8 cellular contexts compared by ENCODE assay signal in the genomic region with DNA sequence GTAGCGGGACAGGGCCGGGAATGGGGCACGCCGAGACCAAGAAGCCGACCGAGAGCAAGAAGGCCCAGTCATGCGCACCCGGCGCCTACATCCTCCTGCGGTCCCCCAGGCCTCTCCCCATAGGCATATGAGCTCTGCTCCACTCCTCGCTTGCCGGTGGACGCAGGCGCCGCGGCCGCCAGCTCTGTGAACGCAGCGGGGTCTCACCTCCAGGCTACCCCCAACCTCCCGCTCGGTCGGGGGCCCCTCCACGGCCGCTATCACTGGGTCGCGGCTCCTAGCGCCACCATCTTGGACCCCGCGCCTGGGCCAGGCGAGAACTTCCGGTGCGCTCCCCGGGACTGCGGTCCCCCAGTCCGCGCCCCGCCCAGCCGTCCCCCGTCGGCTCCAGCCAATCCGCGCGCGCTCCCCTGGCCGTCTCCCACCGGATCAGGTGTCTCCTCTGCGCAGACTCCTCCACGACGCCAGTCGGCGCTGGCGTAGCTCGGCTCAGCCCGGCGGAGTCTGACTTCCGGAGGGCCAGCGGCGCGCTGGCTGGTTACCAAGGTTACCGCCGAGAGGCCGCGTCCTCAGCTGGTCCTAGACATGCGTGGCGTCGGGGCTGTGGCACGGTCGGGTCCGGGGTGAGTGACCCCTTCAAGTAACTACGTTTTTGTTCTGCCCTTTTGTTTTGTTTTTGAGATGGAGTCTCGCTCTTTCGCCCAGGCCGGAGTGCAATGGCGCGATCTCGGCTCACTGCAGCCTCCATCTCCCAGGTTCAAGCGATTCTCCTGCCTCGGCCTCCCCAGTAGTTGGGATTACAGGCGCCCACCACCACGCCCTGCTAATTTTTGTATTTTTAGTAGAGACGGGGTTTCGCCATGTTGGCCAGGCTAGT. TPM values are rescaled to one million over a fixed set of nuclear protein-coding genes. Genes with fewer than 3 reads are reported as not detected.
DNase-seq lines count a peak whose midpoint lies in the region; ATAC-seq, FAIRE-seq and TF ChIP-seq lines count a peak whose summit lies in the region.

ZNF594 (minus strand) TSS at position 328 of the 877 bp plus-strand sequence. CDS start 7,612 bp downstream, outside the sequence.

- H3K9me3 ChIP-seq in H1 (ENCODE audit: insufficient read depth in 2 of 2, low read depth in 1 of 2, low read length in 1 of 2) (peaks cover 27 to 30% of the 10 kb centered on the region in 2 experiments), mesenchymal stem cell (ENCODE audit: control insufficient read depth, low read length) (peaks cover 28% of the 10 kb centered on the region)

- H2BK20ac ChIP-seq in H1 (ENCODE audit: low read length), result no peak within 1 kb of the TSS

- no peak within 1 kb of the TSS for H2BK120ac ChIP-seq in H1 (replicated peaks; ENCODE audit: low read depth, low read length)
- H2BK120ac ChIP-seq in mesenchymal stem cell (ENCODE audit: low read depth, low read length), result peak within 1 kb of the TSS; percentile 3

- H3K27me3 ChIP-seq in H1 (replicated peaks in 1 of 4; ENCODE audit: control insufficient read depth in 3 of 4, extremely low read depth in 1 of 4, insufficient read depth in 3 of 4, low read length in 3 of 4) (no peaks in the 10 kb centered on the region; a peak in 1 of 7 replicates), mesenchymal stem cell (ENCODE audit: control insufficient read depth in 1 of 2, insufficient read depth in 1 of 2, low read length in 2 of 2) (no peaks in the 10 kb centered on the region)

- peak within 1 kb of the TSS; percentile 78 for H3K4ac ChIP-seq in H1 (replicated peaks; ENCODE audit: insufficient read length, low read depth, low read length)
- peak within 1 kb of the TSS; percentile 29 to 87 for H3K4ac ChIP-seq in mesenchymal stem cell (ENCODE audit: low read depth in 1 of 2, low read length in 2 of 2)

- H2BK12ac ChIP-seq in H1 (ENCODE audit: low read depth, low read length) (no peak within 1 kb of the TSS), mesenchymal stem cell (ENCODE audit: low read length in 2 of 2) (no peak within 1 kb of the TSS)

- FAIRE-seq in H1 (lab: Jason Lieb, UNC), result no peak

- H3K23me2 ChIP-seq in H1 (ENCODE audit: low read depth, low read length), result peaks cover 2% of the 10 kb centered on the region; the same call in 1 of the 2 replicates

- peak within 1 kb of the TSS; percentile 69; the same call in 1 of the 2 replicates for H2BK5ac ChIP-seq in H1 (ENCODE audit: low read depth, low read length)
- H2BK5ac ChIP-seq in mesenchymal stem cell (ENCODE audit: low read depth, low read length, poor library complexity, severe bottlenecking), result peak within 1 kb of the TSS; percentile 61

- POLR2A ChIA-PET in H1 (lab: Charles Lee; ENCODE audit: partially characterized antibody), result interaction anchor here (0.6 to 2.7 kb wide), 9 partner anchors 9 to 394 kb away, joined by 3 to 23 read pairs (median 3); partner anchors contain the start of gene ZNF232

- 15% methylated on average over 56 of the region's 82 CpGs; no CpG with 5 or more reads in 1 of the 2 experiments for WGBS in H1 (ENCODE audit: extremely low coverage in 1 of 2, insufficient coverage in 1 of 2, insufficient read length in 1 of 2, insufficient replicate concordance in 2 of 2, low coverage in 1 of 2, low lambda C conversion rate in 2 of 2, missing lambda C conversion rate in 1 of 2), 2 experiments
- WGBS in mesenchymal stem cell, result 14% methylated on average over 81 of the region's 82 CpGs

- H3K4me2 ChIP-seq in H1 (ENCODE audit: insufficient read depth in 1 of 2, low read depth in 2 of 2, low read length in 2 of 2) (peak within 1 kb of the TSS; percentile 51 to 81), mesenchymal stem cell (ENCODE audit: low read length, poor library complexity, severe bottlenecking) (peak within 1 kb of the TSS; percentile 91)

- H4K8ac ChIP-seq in H1 (ENCODE audit: extremely low read depth, insufficient read depth, low read length) (peak within 1 kb of the TSS; percentile 98; the same call in 1 of the 2 replicates), mesenchymal stem cell (ENCODE audit: low read length) (peak within 1 kb of the TSS; percentile 100)

- no peak within 1 kb of the TSS for H2AK5ac ChIP-seq in H1 (ENCODE audit: low read depth, low read length)
- H2AK5ac ChIP-seq in mesenchymal stem cell (ENCODE audit: low read length, severe bottlenecking), result peak within 1 kb of the TSS; percentile 73

- peak within 1 kb of the TSS; percentile 82 for H3K56ac ChIP-seq in H1 (replicated peaks; ENCODE audit: insufficient read length, low read depth, low read length)

- CTCF ChIA-PET in H1 (lab: Charles Lee; ENCODE audit: partially characterized antibody), result interaction anchor here (0.6 to 1.4 kb wide), 9 partner anchors 19 to 1721 kb away, joined by 3 to 4 read pairs (median 3); partner anchors contain the start of gene ZFP3

- peaks cover 0 to 3% of the 10 kb centered on the region in 2 experiments for H4K20me1 ChIP-seq in H1 (replicated peaks in 1 of 2; ENCODE audit: control insufficient read depth in 1 of 2, insufficient read depth in 2 of 2, low read length in 2 of 2)

- TF ChIP-seq POLR2A in H1 (IDR thresholded peaks at IDR 0.05; ENCODE audit: control extremely low read depth in 1 of 2, low read depth in 2 of 2, low read length in 2 of 2), result peak; percentile 78 to 90

- H3K23ac ChIP-seq in H1 (ENCODE audit: insufficient read length) (peak within 1 kb of the TSS; percentile 61), mesenchymal stem cell (ENCODE audit: low read length in 2 of 2) (peak within 1 kb of the TSS in 1 of 2 experiments; percentile 94)

- H3K27ac ChIP-seq in H1 (ENCODE audit: low read depth, low read length), result peak within 1 kb of the TSS; percentile 73; the same call in 1 of the 2 replicates
- peak within 1 kb of the TSS; percentile 51 for H3K27ac ChIP-seq in mesenchymal stem cell (ENCODE audit: low read length, poor library complexity, severe bottlenecking)

- H3K14ac ChIP-seq in H1 (ENCODE audit: insufficient read length) (no peak within 1 kb of the TSS), mesenchymal stem cell (ENCODE audit: low read length in 2 of 2) (peak within 1 kb of the TSS in 1 of 2 experiments; percentile 90)

- ATAC-seq in GM19468 (IDR thresholded peaks at IDR 0.05; ENCODE audit: extremely low read depth, unreplicated experiment), result peak; percentile 69

- H3K79me2 ChIP-seq in H1 (ENCODE audit: control insufficient read depth in 1 of 2, insufficient read depth in 2 of 2, low read length in 2 of 2), result peaks cover 0 to 11% of the 10 kb centered on the region in 2 experiments; a peak in 1 of 4 replicates

- H3K4me1 ChIP-seq in H1 (replicated peaks in 1 of 4; ENCODE audit: control insufficient read depth in 3 of 4, insufficient read depth in 4 of 4, low read length in 3 of 4), result peaks cover 0 to 3% (median 0%) of the 10 kb centered on the region in 4 experiments; a peak in 2 of 7 replicates
- no peaks in the 10 kb centered on the region for H3K4me1 ChIP-seq in mesenchymal stem cell (ENCODE audit: control insufficient read depth, insufficient read depth, low read depth, low read length)

- peaks cover 0 to 33% (median 14%) of the 10 kb centered on the region in 4 experiments; a peak in 4 of 8 replicates for H3K36me3 ChIP-seq in H1 (ENCODE audit: control insufficient read depth in 2 of 4, insufficient read depth in 4 of 4, low read length in 3 of 4)
- H3K36me3 ChIP-seq in mesenchymal stem cell (ENCODE audit: control insufficient read depth in 1 of 2, insufficient read depth in 2 of 2, low read depth in 1 of 2, low read length in 2 of 2), result peaks cover 17 to 29% of the 10 kb centered on the region in 2 experiments

- H2BK15ac ChIP-seq in H1 (ENCODE audit: low read length) (no peak within 1 kb of the TSS), mesenchymal stem cell (ENCODE audit: low read depth, poor library complexity, severe bottlenecking) (no peak within 1 kb of the TSS)

- TF ChIP-seq CTCF in H1 (IDR thresholded peaks at IDR 0.05; ENCODE audit: control extremely low read depth in 1 of 3, insufficient read depth in 1 of 3, low read depth in 1 of 3, low read length in 3 of 3), result peak; percentile 77 to 88 (median 81)

- H3K79me1 ChIP-seq in H1 (ENCODE audit: low read depth, low read length), result no peaks in the 10 kb centered on the region
- H3K79me1 ChIP-seq in mesenchymal stem cell (replicated peaks; ENCODE audit: low read length, poor library complexity, severe bottlenecking), result peaks cover 30% of the 10 kb centered on the region

- DNase-seq in COLO668 (lab: John Stamatoyannopoulos, UW; ENCODE audit: unreplicated experiment), result peak; percentile 94
- peak; percentile 62 for DNase-seq in HS-5 (ENCODE audit: low read depth)
- peak; percentile 71 for DNase-seq in NK-92 (lab: John Stamatoyannopoulos, UW; ENCODE audit: unreplicated experiment)
- DNase-seq in activated CD8-positive, alpha-beta memory T cell treated with anti-CD3 and anti-CD28 coated beads for 4 hours (ENCODE audit: low read depth in 2 of 2), result peak; percentile 91 to 94
- peak; percentile 85 to 98 for DNase-seq in H1 (ENCODE audit: low read depth in 1 of 2, low spot score in 2 of 2)
- DNase-seq in mesenchymal stem cell, result peak; percentile 92
- DNase-seq in stimulated activated CD8-positive, alpha-beta memory T cell treated with anti-CD3 and anti-CD28 coated beads, Interleukin-12 subunit alpha, Interleukin-12 subunit beta, amount 100 ng/mL, for 24 hours (ENCODE audit: extremely low read depth), result peak; percentile 96

- H3K9ac ChIP-seq in H1 (replicated peaks in 1 of 4; ENCODE audit: extremely low read depth in 1 of 4, low read depth in 3 of 4, low read length in 3 of 4) (peak within 1 kb of the TSS; percentile 74 to 78 (median 76)), mesenchymal stem cell (ENCODE audit: low read length) (peak within 1 kb of the TSS; percentile 96)

- H3K18ac ChIP-seq in H1 (ENCODE audit: extremely low read depth, low read length), result peak within 1 kb of the TSS; percentile 84; the same call in 1 of the 2 replicates
- peak within 1 kb of the TSS; percentile 59 to 99 for H3K18ac ChIP-seq in mesenchymal stem cell (ENCODE audit: low read depth in 1 of 2, low read length in 2 of 2)

- peak within 1 kb of the TSS; percentile 93 for H4K5ac ChIP-seq in H1 (ENCODE audit: insufficient read length, low read depth, low read length)

- H4K91ac ChIP-seq in H1 (replicated peaks; ENCODE audit: insufficient read length, low read length), result peak within 1 kb of the TSS; percentile 96
- peak within 1 kb of the TSS; percentile 95 for H4K91ac ChIP-seq in mesenchymal stem cell (ENCODE audit: low read length)

- H3K4me3 ChIP-seq in H1 (ENCODE audit: extremely low read depth in 1 of 4, insufficient read depth in 2 of 4, low read depth in 3 of 4, low read length in 4 of 4) (peak within 1 kb of the TSS; percentile 64 to 92 (median 80)), mesenchymal stem cell (ENCODE audit: insufficient read depth in 1 of 2, low read depth in 1 of 2, low read length in 2 of 2) (peak within 1 kb of the TSS; percentile 82 to 93)

- TF ChIP-seq EP300 in H1 (IDR thresholded peaks at IDR 0.05; ENCODE audit: borderline replicate concordance in 1 of 2, low read depth in 2 of 2, low read length in 2 of 2), result no peak

- H2AFZ ChIP-seq in H1 (ENCODE audit: low read length) (no peak within 1 kb of the TSS; the same call in 1 of the 2 replicates), mesenchymal stem cell (ENCODE audit: low read depth, low read length) (peak within 1 kb of the TSS; percentile 100)

- TF ChIP-seq RAD21 in H1 (IDR thresholded peaks at IDR 0.05 in 1 of 2, conservative IDR thresholded peaks at IDR 0.05 in 1 of 2; ENCODE audit: low read depth in 2 of 2, low read length in 2 of 2), result peak in 1 of 2 experiments; percentile 32; a peak in 3 of 4 replicates

RNA-seq across cellular contexts. Expression of gene ZNF594, which starts in this region (rescaled TPM):
- total RNA-seq in H1 (2021; fragmentation: NEBNext Ultra II Directional; extraction: Animal tissue kit (Norgen Biotek cat#: 25700)), result 14.3 and 15.5 TPM in 2 replicates
- 3.6 and 4.2 TPM in 2 replicates for polyA plus RNA-seq in H1 (2011; rRNA removed)
- polyA plus RNA-seq in H1 (2011; cell fraction: cytosol; rRNA removed), result 5.3 TPM
- 12.8 TPM for polyA plus RNA-seq in H1 (2011; cell fraction: nucleus; rRNA removed)
- polyA plus RNA-seq in H1 (2012, experiment 1 of 2), result 5.0 to 8.8 TPM (median 7.7 TPM) in 4 replicates
- 0.31 TPM for polyA plus RNA-seq in H1 (2012, experiment 2 of 2)
- 6.2 TPM for polyA plus RNA-seq in H1 (2013, experiment 1 of 2)
- 5.6 TPM for polyA plus RNA-seq in H1 (2013, experiment 2 of 2)
- polyA minus RNA-seq in H1 (2011; rRNA and poly(A)+ RNA removed), result 6.8 and 7.7 TPM in 2 replicates
- 9.1 TPM for polyA minus RNA-seq in H1 (2011; cell fraction: cytosol; rRNA and poly(A)+ RNA removed)
- 29.7 TPM for polyA minus RNA-seq in H1 (2011; cell fraction: nucleus; rRNA and poly(A)+ RNA removed)
- 1.0 TPM for polyA plus RNA-seq in mesenchymal stem cell (2013, experiment 1 of 2)
- polyA plus RNA-seq in mesenchymal stem cell (2013, experiment 2 of 2), result 0.96 TPM

Comparison
In these comparisons a context has a peak if more than half of its experiments do, and no peak if none do; other contexts are left out.
1. Peak in every context shown above with its lines: DNase-seq, ATAC-seq, H3K4me3 ChIP-seq and H3K27ac ChIP-seq.